8 cellular contexts compared by ENCODE assay signal in the genomic region with DNA sequence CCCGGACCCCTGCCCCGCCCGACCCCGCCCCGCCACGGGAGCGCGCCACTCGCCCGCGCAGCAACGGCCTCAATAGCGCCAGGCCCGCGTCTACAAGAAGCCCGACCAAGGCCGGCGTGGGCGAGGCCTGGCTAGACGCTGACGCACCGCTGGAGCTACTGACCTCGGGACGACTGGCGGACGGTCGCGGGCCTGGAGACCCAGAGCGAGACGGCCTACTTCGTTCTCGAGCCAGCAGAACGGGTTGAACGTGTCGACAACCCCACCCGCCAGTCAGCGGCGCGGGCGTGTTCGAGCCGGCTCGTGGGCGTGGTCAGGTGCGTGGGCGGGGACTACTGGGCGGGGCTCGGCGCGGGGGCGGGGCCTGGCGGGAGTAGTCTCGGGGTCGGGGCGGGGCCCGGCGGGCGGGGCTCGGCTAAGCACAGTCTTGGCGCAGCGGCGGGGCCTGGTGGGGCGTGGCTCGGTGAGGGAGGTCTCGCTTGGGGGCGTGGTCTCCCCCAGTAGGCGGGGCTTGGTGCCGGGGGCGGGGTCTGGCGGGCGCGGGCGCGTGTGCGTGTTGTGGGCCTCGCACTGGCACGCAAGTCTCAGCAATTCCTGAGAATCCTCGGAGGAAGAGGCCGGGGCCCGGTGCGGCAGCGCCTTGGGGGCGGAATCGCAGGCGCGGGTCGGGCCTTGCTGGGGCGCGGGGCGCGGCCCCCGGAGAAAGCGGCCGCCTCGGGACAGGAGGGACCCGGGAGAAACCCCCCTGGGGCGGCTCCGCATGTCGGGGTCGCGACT. TPM values are rescaled to one million over a fixed set of nuclear protein-coding genes. Genes with fewer than 3 reads are reported as not detected.
A peak's percentile ranks its signal among the peaks of the same experiment; 100 is the strongest.
DNase-seq lines count a peak whose midpoint lies in the region; ATAC-seq and TF ChIP-seq lines count a peak whose summit lies in the region.

Gene RNH1 (minus strand): TSS at position 293 of the 777 bp plus-strand sequence. CDS start 5,080 bp downstream, outside the sequence.

- H3K4me1 Mint-ChIP-seq in T-cell (peaks cover 6 to 34% (median 31%) of the 10 kb centered on the region in 3 donors), type B pancreatic cell (ENCODE audit: unreplicated experiment) (peaks cover 4% of the 10 kb centered on the region)

- no peaks in the 10 kb centered on the region for H3K27me3 Mint-ChIP-seq in T-cell
- H3K27me3 Mint-ChIP-seq in type B pancreatic cell: no peaks in the 10 kb centered on the region

- peak within 1 kb of the TSS; percentile 99 for H3K27ac ChIP-seq in adipose tissue (ENCODE audit: low read depth, low read length)

- whole genome bisulfite sequencing in adipose tissue, 3 donors: 1 to 2% (median 1%) methylated on average over 94 to 101 of the region's 101 CpGs

- no peak for TF ChIP-seq CTCF in GM12875 (IDR thresholded peaks at IDR 0.05; ENCODE audit: borderline replicate concordance, insufficient read depth, low read depth, low read length)
- no peak for TF ChIP-seq CTCF in type B pancreatic cell (conservative IDR thresholded peaks at IDR 0.05)

- peak within 1 kb of the TSS; percentile 98 to 99 for H3K27ac Mint-ChIP-seq in T-cell
- peak within 1 kb of the TSS; percentile 100 for H3K27ac Mint-ChIP-seq in type B pancreatic cell

- H3K36me3 Mint-ChIP-seq in T-cell (peaks cover 5% of the 10 kb centered on the region), type B pancreatic cell (peaks cover 9% of the 10 kb centered on the region)

- CTCF ChIA-PET in T-cell (lab: Charles Lee): interaction anchor here (0.6 to 1.0 kb wide), 4 partner anchors 11 to 139 kb away, joined by 3 to 8 read pairs (median 3); partner anchors contain the start of gene PHRF1 (in 1 of the 2)

- no peaks in the 10 kb centered on the region for H3K9me3 Mint-ChIP-seq in T-cell
- H3K9me3 Mint-ChIP-seq in type B pancreatic cell: no peaks in the 10 kb centered on the region

- peak; percentile 58 for ATAC-seq in HG02798 (IDR thresholded peaks at IDR 0.05; ENCODE audit: poor library complexity, unreplicated experiment)
- peak; percentile 76 to 88 (median 80) for ATAC-seq in T-cell (replicated peaks in 1 of 4)

- POLR2A ChIA-PET in T-cell (lab: Charles Lee): interaction anchor here in 1 of 2 donors (0.7 to 1.4 kb wide), 3 partner anchors 100 to 300 kb away, joined by 3 to 5 read pairs (median 4); partner anchors contain the start of gene BET1L

- DNase-seq in NCI-H1436 (lab: John Stamatoyannopoulos, UW) (peak; percentile 81), T-cell (peak; percentile 95 to 100 (median 98)), cardiac septum (ENCODE audit: low spot score) (peak; percentile 100), posterior cingulate gyrus (peak; percentile 95 to 100 (median 98)), type B pancreatic cell (ENCODE audit: extremely low spot score, unreplicated experiment) (peak; percentile 100)

- intact Hi-C loops in cardiac septum (cut with DNase I): loop anchor here (2.0 to 10.0 kb wide), 3 partner anchors 56 to 272 kb away; partner anchors contain the start of genes PSMD13, PTDSS2 and SIRT3
- intact Hi-C loops in posterior cingulate gyrus (cut with DNase I): loop anchor here (1.0 to 5.0 kb wide), 2 partner anchors 57 to 135 kb away; partner anchors contain the start of gene PTDSS2

- peak within 1 kb of the TSS; percentile 80 for H3K4me3 ChIP-seq in GM12875 (ENCODE audit: low read depth, low read length)

- peak within 1 kb of the TSS; percentile 94 to 98 (median 96) for H3K4me3 Mint-ChIP-seq in T-cell
- peak within 1 kb of the TSS; percentile 99 for H3K4me3 Mint-ChIP-seq in type B pancreatic cell

RNA-seq across cellular contexts. Expression of gene RNH1, which starts in this region (rescaled TPM):
- total RNA-seq in T-cell (100 to 1,000 TPM; 126 to 141 (median 131) TPM), cardiac septum (158 TPM), type B pancreatic cell (ENCODE audit: low replicate concordance) (84.5 and 128 TPM in 2 replicates)
- polyA plus RNA-seq in adipose tissue: 100 to 1,000 TPM in 2 of 3 donors, 10 to 100 TPM in 1; 93.4 to 217 (median 208) TPM

Comparison
In these comparisons a context has a peak if more than half of its experiments do, and no peak if none do; other contexts are left out.
1. Peak in every context shown above with its lines: DNase-seq, ATAC-seq, H3K4me3 ChIP-seq and H3K27ac ChIP-seq.